ENCODE assay signal across 1 cellular context in the genomic region with DNA sequence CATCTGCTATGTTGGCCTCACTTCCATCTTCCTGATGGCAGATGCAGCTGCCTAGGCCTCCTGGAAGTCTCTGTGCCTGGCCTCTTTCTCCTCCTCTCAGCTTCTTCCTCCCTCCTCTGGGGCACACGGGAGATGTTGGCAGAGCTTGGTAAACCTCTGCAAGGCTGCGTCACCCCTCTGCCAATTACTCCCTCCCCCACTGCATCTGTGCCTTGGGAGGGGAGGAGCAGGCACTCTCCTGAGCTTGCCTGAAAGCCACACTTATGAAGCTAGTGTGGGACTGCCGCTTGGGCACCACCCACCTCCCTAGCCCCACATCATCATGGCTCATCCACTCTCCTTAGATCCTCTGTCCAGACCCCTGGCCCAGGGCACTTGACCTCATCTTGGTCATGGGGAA.
TF ChIP-seq lines count a peak whose summit lies in the region.

No MANE protein-coding gene starts in this region.

TF ChIP-seq in HepG2, 621 proteins besides CTCF, POLR2A, EP300 and RAD21 (continued from another document):
- TF ChIP-seq, protein P1, sequence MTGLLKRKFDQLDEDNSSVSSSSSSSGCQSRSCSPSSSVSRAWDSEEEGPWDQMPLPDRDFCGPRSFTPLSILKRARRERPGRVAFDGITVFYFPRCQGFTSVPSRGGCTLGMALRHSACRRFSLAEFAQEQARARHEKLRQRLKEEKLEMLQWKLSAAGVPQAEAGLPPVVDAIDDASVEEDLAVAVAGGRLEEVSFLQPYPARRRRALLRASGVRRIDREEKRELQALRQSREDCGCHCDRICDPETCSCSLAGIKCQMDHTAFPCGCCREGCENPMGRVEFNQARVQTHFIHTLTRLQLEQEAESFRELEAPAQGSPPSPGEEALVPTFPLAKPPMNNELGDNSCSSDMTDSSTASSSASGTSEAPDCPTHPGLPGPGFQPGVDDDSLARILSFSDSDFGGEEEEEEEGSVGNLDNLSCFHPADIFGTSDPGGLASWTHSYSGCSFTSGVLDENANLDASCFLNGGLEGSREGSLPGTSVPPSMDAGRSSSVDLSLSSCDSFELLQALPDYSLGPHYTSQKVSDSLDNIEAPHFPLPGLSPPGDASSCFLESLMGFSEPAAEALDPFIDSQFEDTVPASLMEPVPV (CRISPR knock-in tag; IDR thresholded peaks at IDR 0.05), result no peak
- TF ChIP-seq TAF1 (CRISPR knock-in tag; IDR thresholded peaks at IDR 0.05), result no peak
- no peak for TF ChIP-seq ZKSCAN1 (IDR thresholded peaks at IDR 0.05; ENCODE audit: low read length)
- TF ChIP-seq FOSL2 (CRISPR knock-in tag; IDR thresholded peaks at IDR 0.05), result no peak
- no peak for TF ChIP-seq FOXA3 (CRISPR knock-in tag; IDR thresholded peaks at IDR 0.05)
- TF ChIP-seq, protein P2, sequence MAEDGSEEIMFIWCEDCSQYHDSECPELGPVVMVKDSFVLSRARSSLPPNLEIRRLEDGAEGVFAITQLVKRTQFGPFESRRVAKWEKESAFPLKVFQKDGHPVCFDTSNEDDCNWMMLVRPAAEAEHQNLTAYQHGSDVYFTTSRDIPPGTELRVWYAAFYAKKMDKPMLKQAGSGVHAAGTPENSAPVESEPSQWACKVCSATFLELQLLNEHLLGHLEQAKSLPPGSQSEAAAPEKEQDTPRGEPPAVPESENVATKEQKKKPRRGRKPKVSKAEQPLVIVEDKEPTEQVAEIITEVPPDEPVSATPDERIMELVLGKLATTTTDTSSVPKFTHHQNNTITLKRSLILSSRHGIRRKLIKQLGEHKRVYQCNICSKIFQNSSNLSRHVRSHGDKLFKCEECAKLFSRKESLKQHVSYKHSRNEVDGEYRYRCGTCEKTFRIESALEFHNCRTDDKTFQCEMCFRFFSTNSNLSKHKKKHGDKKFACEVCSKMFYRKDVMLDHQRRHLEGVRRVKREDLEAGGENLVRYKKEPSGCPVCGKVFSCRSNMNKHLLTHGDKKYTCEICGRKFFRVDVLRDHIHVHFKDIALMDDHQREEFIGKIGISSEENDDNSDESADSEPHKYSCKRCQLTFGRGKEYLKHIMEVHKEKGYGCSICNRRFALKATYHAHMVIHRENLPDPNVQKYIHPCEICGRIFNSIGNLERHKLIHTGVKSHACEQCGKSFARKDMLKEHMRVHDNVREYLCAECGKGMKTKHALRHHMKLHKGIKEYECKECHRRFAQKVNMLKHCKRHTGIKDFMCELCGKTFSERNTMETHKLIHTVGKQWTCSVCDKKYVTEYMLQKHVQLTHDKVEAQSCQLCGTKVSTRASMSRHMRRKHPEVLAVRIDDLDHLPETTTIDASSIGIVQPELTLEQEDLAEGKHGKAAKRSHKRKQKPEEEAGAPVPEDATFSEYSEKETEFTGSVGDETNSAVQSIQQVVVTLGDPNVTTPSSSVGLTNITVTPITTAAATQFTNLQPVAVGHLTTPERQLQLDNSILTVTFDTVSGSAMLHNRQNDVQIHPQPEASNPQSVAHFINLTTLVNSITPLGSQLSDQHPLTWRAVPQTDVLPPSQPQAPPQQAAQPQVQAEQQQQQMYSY (CRISPR knock-in tag; IDR thresholded peaks at IDR 0.05), result no peak
TF ChIP-seq in HepG2: peak in this region for 0.
